In genomic region chr17:20253323-20253722, GRCh38 we compare ENCODE assay signal across 14 cellular contexts.
DNase-seq lines count a peak whose midpoint lies in the region; ATAC-seq and TF ChIP-seq lines count a peak whose summit lies in the region.
"Had no signal": no experiment of that assay in that cellular context is flagged by ENCODE, and none has a peak within 500 bp of the region (broad histone marks: within the 10 kb centered on the region; RNA-seq: fewer than 3 reads in every experiment).

No MANE protein-coding gene starts in this region.

- peak overlapping the region; percentile 28 for H3K27ac Mint-ChIP-seq in activated naive CD4-positive, alpha-beta T cell treated with anti-CD3 and anti-CD28 coated beads, Interleukin-2, amount 10 ng/mL, durations not matched to agents 7 days and 5 days
- no peak overlapping the region for H3K27ac Mint-ChIP-seq in CD14-positive monocyte

- H3K36me3 ChIP-seq in SJCRH30, result peaks cover 26% of the 10 kb centered on the region
- H3K36me3 ChIP-seq in psoas muscle (ENCODE audit: insufficient read depth in 1 of 2, low read depth in 1 of 2), result no peaks in the 10 kb centered on the region
- peaks cover 4% of the 10 kb centered on the region for H3K36me3 ChIP-seq in mesendoderm (ENCODE audit: control insufficient read depth, insufficient read depth, low read length)

- H3K4me2 ChIP-seq in mesendoderm (ENCODE audit: low read length), result no peak overlapping the region
- H3K4me2 ChIP-seq: BLaER1 had no signal

- no peak for DNase-seq in activated naive CD4-positive, alpha-beta T cell treated with anti-CD3 and anti-CD28 coated beads, Interleukin-2, amount 10 ng/mL, durations not matched to agents 7 days and 5 days
- DNase-seq in activated naive CD4-positive, alpha-beta T cell treated with Interleukin-2 at 50 U/mL for 16 hours, result no peak
- DNase-seq in SJCRH30 (no peak), kidney tubule cell (ENCODE audit: low spot score) (peak; percentile 3), psoas muscle (no peak), CD14-positive monocyte (ENCODE audit: low spot score) (no peak), mesendoderm (no peak)
- DNase-seq: 8988T, AML-193, DMS79, HCEC 1CT had no signal

- H3K36me3 Mint-ChIP-seq in activated naive CD4-positive, alpha-beta T cell treated with anti-CD3 and anti-CD28 coated beads, Interleukin-2, amount 10 ng/mL, durations not matched to agents 7 days and 5 days, result peaks cover 12% of the 10 kb centered on the region
- H3K36me3 Mint-ChIP-seq in CD14-positive monocyte, result peaks cover 70 to 89% of the 10 kb centered on the region in 2 donors

- H3K4ac ChIP-seq in mesendoderm (ENCODE audit: low read depth, low read length), result no peak overlapping the region

- ATAC-seq in psoas muscle, result peak in 1 of 4 donors; percentile 53
- ATAC-seq in activated CD4-positive, CD25-positive, alpha-beta regulatory T cell treated with anti-CD3 and anti-CD28 coated beads, Interleukin-2, amount 50 U/mL, for 24 hours, result no peak

- H3K23ac ChIP-seq in mesendoderm (ENCODE audit: low read length), result no peak overlapping the region

- H3K4me1 ChIP-seq in SJCRH30 (peaks cover 40% of the 10 kb centered on the region), psoas muscle (no peaks in the 10 kb centered on the region), mesendoderm (ENCODE audit: control insufficient read depth, low read depth, low read length) (no peaks in the 10 kb centered on the region)
- H3K4me1 ChIP-seq: BLaER1 had no signal

- H3K27ac ChIP-seq in SJCRH30, result peak overlapping the region; percentile 38; the same call in 1 of the 2 replicates
- peak overlapping the region; percentile 53 for H3K27ac ChIP-seq in psoas muscle
- H3K27ac ChIP-seq in mesendoderm (ENCODE audit: low read depth, low read length), result no peak overlapping the region
- H3K27ac ChIP-seq: BLaER1 had no signal

- no peaks in the 10 kb centered on the region for H3K79me2 ChIP-seq in mesendoderm (ENCODE audit: control insufficient read depth, insufficient read depth, low read length)

- no peaks in the 10 kb centered on the region for H3K27me3 ChIP-seq in SJCRH30
- H3K27me3 ChIP-seq in psoas muscle (ENCODE audit: insufficient read depth in 3 of 3, low read length in 2 of 3), result no peaks in the 10 kb centered on the region
- no peaks in the 10 kb centered on the region for H3K27me3 ChIP-seq in mesendoderm (ENCODE audit: insufficient read depth, low read length, poor library complexity)
- H3K27me3 ChIP-seq: BLaER1 had no signal

- H2BK15ac ChIP-seq in mesendoderm (replicated peaks; ENCODE audit: low read depth), result no peak overlapping the region

- peaks cover 43% of the 10 kb centered on the region for H3K4me1 Mint-ChIP-seq in activated naive CD4-positive, alpha-beta T cell treated with anti-CD3 and anti-CD28 coated beads, Interleukin-2, amount 10 ng/mL, durations not matched to agents 7 days and 5 days
- H3K4me1 Mint-ChIP-seq in CD14-positive monocyte, result no peaks in the 10 kb centered on the region

- H3K9me3 Mint-ChIP-seq in activated naive CD4-positive, alpha-beta T cell treated with anti-CD3 and anti-CD28 coated beads, Interleukin-2, amount 10 ng/mL, durations not matched to agents 7 days and 5 days, result peaks cover 12% of the 10 kb centered on the region
- H3K9me3 Mint-ChIP-seq in CD14-positive monocyte, result peaks cover 0 to 9% (median 4%) of the 10 kb centered on the region in 7 donors

- no peak overlapping the region for H4K8ac ChIP-seq in mesendoderm (ENCODE audit: low read depth, low read length)

- H3K18ac ChIP-seq in mesendoderm (ENCODE audit: low read length), result no peak overlapping the region

- H2BK120ac ChIP-seq in mesendoderm (ENCODE audit: low read depth, low read length), result no peak overlapping the region

- H3K9me3 ChIP-seq in SJCRH30 (replicated peaks) (peaks cover 8% of the 10 kb centered on the region; the same call in 1 of the 2 replicates), psoas muscle (peaks cover 3% of the 10 kb centered on the region)

- CTCF ChIA-PET in activated naive CD4-positive, alpha-beta T cell treated with anti-CD3 and anti-CD28 coated beads, Interleukin-2, amount 10 ng/mL, durations not matched to agents 7 days and 5 days (lab: Charles Lee), result no interaction called here

- H3K9ac ChIP-seq in mesendoderm (ENCODE audit: low read length), result no peak overlapping the region
- H3K9ac ChIP-seq: BLaER1 had no signal

- no peak overlapping the region for H4K5ac ChIP-seq in mesendoderm (ENCODE audit: low read length)

- intact Hi-C loops in psoas muscle (cut with DNase I), result no loop called here
- intact Hi-C loops in CD14-positive monocyte (cut with micrococcal nuclease), result loop anchor here in 1 of 2 donors (10.0 kb wide), 1 partner anchor 51 kb away; no protein-coding TSS in a partner anchor

- no peak overlapping the region for H3K4me3 ChIP-seq in SJCRH30
- no peak overlapping the region for H3K4me3 ChIP-seq in psoas muscle
- H3K4me3 ChIP-seq in mesendoderm (ENCODE audit: low read length), result no peak overlapping the region
- H3K4me3 ChIP-seq: BLaER1 had no signal

- H3K27me3 Mint-ChIP-seq in activated naive CD4-positive, alpha-beta T cell treated with anti-CD3 and anti-CD28 coated beads, Interleukin-2, amount 10 ng/mL, durations not matched to agents 7 days and 5 days, result no peaks in the 10 kb centered on the region
- H3K27me3 Mint-ChIP-seq in CD14-positive monocyte (ENCODE audit: low read depth in 3 of 3), result no peaks in the 10 kb centered on the region
- H3K27me3 Mint-ChIP-seq: CD4-positive, CD25-positive, alpha-beta regulatory T cell had no signal

- H3K4me3 Mint-ChIP-seq in activated naive CD4-positive, alpha-beta T cell treated with anti-CD3 and anti-CD28 coated beads, Interleukin-2, amount 10 ng/mL, durations not matched to agents 7 days and 5 days, result no peak overlapping the region
- H3K4me3 Mint-ChIP-seq in CD14-positive monocyte, result no peak overlapping the region

- no peak overlapping the region for H2BK5ac ChIP-seq in mesendoderm (ENCODE audit: low read length)

- WGBS in psoas muscle, 3 donors, result 58 to 65% (median 60%) methylated on average over 7 of the region's 7 CpGs
- WGBS in mesendoderm (ENCODE audit: extremely low coverage, insufficient coverage, low lambda C conversion rate), result no CpG with 5 or more reads among the region's 7 CpGs

- H2AK5ac ChIP-seq in mesendoderm (ENCODE audit: low read length), result no peak overlapping the region

- H3K56ac ChIP-seq in mesendoderm (ENCODE audit: low read length), result no peak overlapping the region

- TF ChIP-seq CTCF in psoas muscle (IDR thresholded peaks at IDR 0.05), result no peak
- no peak for TF ChIP-seq CTCF in CD14-positive monocyte (IDR thresholded peaks at IDR 0.05)

- H3K79me1 ChIP-seq in mesendoderm (ENCODE audit: low read length), result no peaks in the 10 kb centered on the region
